Comparison of ENCODE assay signal across 1 cellular context in genomic region chr17:44095647-44096496, GRCh38.
TF ChIP-seq lines count a peak whose summit lies in the region.

No MANE protein-coding gene starts in this region.

TF ChIP-seq in HepG2, 621 proteins besides CTCF, POLR2A, EP300 and RAD21 (continues in another document):
- TF ChIP-seq ZNF12 (CRISPR knock-in tag; IDR thresholded peaks at IDR 0.05) (peak; percentile 37; the same call in 1 of the 2 replicates), BHLHE40 (IDR thresholded peaks at IDR 0.05; ENCODE audit: low read length) (no peak), ZGPAT (CRISPR knock-in tag; IDR thresholded peaks at IDR 0.05) (no peak), ZNF510 (CRISPR knock-in tag; IDR thresholded peaks at IDR 0.05; ENCODE audit: low read depth) (no peak), HNF1B (CRISPR knock-in tag; IDR thresholded peaks at IDR 0.05) (peak; percentile 52; the same call in 1 of the 2 replicates), SNAI1 (CRISPR knock-in tag; IDR thresholded peaks at IDR 0.05; ENCODE audit: borderline replicate concordance) (no peak), CBX1 (IDR thresholded peaks at IDR 0.05; ENCODE audit: low read depth) (no peak), ZNF335 (CRISPR knock-in tag; IDR thresholded peaks at IDR 0.05) (no peak), ZNF281 (CRISPR knock-in tag; IDR thresholded peaks at IDR 0.05; ENCODE audit: borderline replicate concordance) (peak; percentile 89), ZHX1 (CRISPR knock-in tag; IDR thresholded peaks at IDR 0.05; ENCODE audit: low read depth) (0 out of 2 replicates have a peak, but pooled peaks have one; percentile 39), ZNF83 (CRISPR knock-in tag; IDR thresholded peaks at IDR 0.05; ENCODE audit: borderline replicate concordance) (no peak), FOXP4 (CRISPR knock-in tag; IDR thresholded peaks at IDR 0.05) (peak; percentile 61; the same call in 1 of the 2 replicates), ZNF451 (CRISPR knock-in tag; IDR thresholded peaks at IDR 0.05) (no peak), MAFF (IDR thresholded peaks at IDR 0.05; ENCODE audit: low read depth, low read length) (no peak), GABPA (IDR thresholded peaks at IDR 0.05; ENCODE audit: low read depth, low read length) (peak; percentile 36), GABPA (CRISPR knock-in tag; IDR thresholded peaks at IDR 0.05; ENCODE audit: low read depth) (peak; percentile 72), ZNF816 (CRISPR knock-in tag; IDR thresholded peaks at IDR 0.05; ENCODE audit: borderline replicate concordance) (no peak), ZNF782 (CRISPR knock-in tag; IDR thresholded peaks at IDR 0.05; ENCODE audit: borderline replicate concordance) (no peak), PATZ1 (CRISPR knock-in tag; IDR thresholded peaks at IDR 0.05) (peak; percentile 65), ZNF232 (CRISPR knock-in tag; IDR thresholded peaks at IDR 0.05; ENCODE audit: borderline replicate concordance) (peak; percentile 71; the same call in 1 of the 2 replicates), ZNF235 (CRISPR knock-in tag; IDR thresholded peaks at IDR 0.05; ENCODE audit: borderline replicate concordance) (no peak), TBX2 (CRISPR knock-in tag; IDR thresholded peaks at IDR 0.05; ENCODE audit: borderline replicate concordance) (peak; percentile 62; the same call in 1 of the 2 replicates), SALL2 (CRISPR knock-in tag; IDR thresholded peaks at IDR 0.05) (0 out of 2 replicates have a peak, but pooled peaks have one; percentile 40), ZNF263 (CRISPR knock-in tag; IDR thresholded peaks at IDR 0.05) (peak; percentile 52; the same call in 1 of the 2 replicates), ZBTB38 (CRISPR knock-in tag; IDR thresholded peaks at IDR 0.05) (no peak; the same call in none of the 2 replicates), ZNF431 (CRISPR knock-in tag; IDR thresholded peaks at IDR 0.05; ENCODE audit: borderline replicate concordance, low read depth) (no peak), BCL3 (CRISPR knock-in tag; IDR thresholded peaks at IDR 0.05) (no peak), MZF1 (CRISPR knock-in tag; IDR thresholded peaks at IDR 0.05; ENCODE audit: borderline replicate concordance) (peak; percentile 64; the same call in 1 of the 2 replicates), ZXDC (CRISPR knock-in tag; IDR thresholded peaks at IDR 0.05) (0 out of 2 replicates have a peak, but pooled peaks have one; percentile 25), RNF2 (conservative IDR thresholded peaks at IDR 0.05; ENCODE audit: low read depth) (no peak), HNF1A (IDR thresholded peaks at IDR 0.05; ENCODE audit: low read depth) (no peak), HNF1A (CRISPR knock-in tag; IDR thresholded peaks at IDR 0.05; ENCODE audit: borderline replicate concordance) (0 out of 2 replicates have a peak, but pooled peaks have one; percentile 12), ZNF33A (CRISPR knock-in tag; IDR thresholded peaks at IDR 0.05; ENCODE audit: borderline replicate concordance) (no peak), SMAD9 (CRISPR knock-in tag; IDR thresholded peaks at IDR 0.05) (no peak), SOX5 (CRISPR knock-in tag; IDR thresholded peaks at IDR 0.05; ENCODE audit: borderline replicate concordance) (0 out of 2 replicates have a peak, but pooled peaks have one; percentile 7)
